Comparison of ENCODE assay signal across 28 cellular contexts in genomic region chr1:201141418-201141817, GRCh38. TPM values are rescaled to one million over a fixed set of nuclear protein-coding genes. Genes with fewer than 3 reads are reported as not detected.
"Had no signal": no experiment of that assay in that cellular context is flagged by ENCODE, and none has a peak within 500 bp of the region (broad histone marks: within the 10 kb centered on the region; RNA-seq: fewer than 3 reads in every experiment).

No MANE protein-coding gene starts in this region.

- H3K27me3 Mint-ChIP-seq: dendritic cell treated with granulocyte-macrophage colony-stimulating factor and Interleukin-4, amounts not matched to agents 40 ng/mL and 50 ng/mL, for 4 days; effector memory CD8-positive, alpha-beta T cell; naive B cell; type B pancreatic cell had no signal

- H3K9me3 ChIP-seq: esophagus muscularis mucosa, gastrocnemius medialis, heart right ventricle, left lung, right atrium auricular region, sigmoid colon, suprapubic skin, thyroid gland, uterus had no signal

- H3K27ac ChIP-seq: epithelial cell of prostate, esophagus muscularis mucosa, gastrocnemius medialis, heart right ventricle, left lung, parathyroid adenoma, sigmoid colon, suprapubic skin, thyroid gland, uterus had no signal

- ATAC-seq: effector memory CD8-positive, alpha-beta T cell; gastrocnemius medialis; heart right ventricle; left lung; stimulated activated naive CD8-positive, alpha-beta T cell treated with anti-CD3 and anti-CD28 coated beads, Interleukin-15, Interleukin-2, amounts not matched to agents 100 U/mL and 50 U/mL, for 24 hours had no signal

- H3K4me3 ChIP-seq: esophagus muscularis mucosa, gastrocnemius medialis, heart right ventricle, left lung, lung, right atrium auricular region, sigmoid colon, skin epidermis, suprapubic skin, thyroid gland, uterus had no signal

- H3K4me1 ChIP-seq: left lung, parathyroid adenoma, thyroid gland had no signal

- H3K36me3 ChIP-seq: uterus had no signal

- H3K27ac Mint-ChIP-seq: dendritic cell treated with granulocyte-macrophage colony-stimulating factor and Interleukin-4, amounts not matched to agents 40 ng/mL and 50 ng/mL, for 4 days; effector memory CD8-positive, alpha-beta T cell; type B pancreatic cell had no signal

- H3K9ac ChIP-seq: parathyroid adenoma had no signal

- H3K4me3 Mint-ChIP-seq: dendritic cell treated with granulocyte-macrophage colony-stimulating factor and Interleukin-4, amounts not matched to agents 40 ng/mL and 50 ng/mL, for 4 days; effector memory CD8-positive, alpha-beta T cell; naive B cell; nephron; type B pancreatic cell had no signal

- FAIRE-seq: colon, islet of Langerhans had no signal

- H3K9me3 Mint-ChIP-seq: dendritic cell treated with granulocyte-macrophage colony-stimulating factor and Interleukin-4, amounts not matched to agents 40 ng/mL and 50 ng/mL, for 4 days; effector memory CD8-positive, alpha-beta T cell; naive B cell; nephron; type B pancreatic cell had no signal

- DNase-seq: effector memory CD8-positive, alpha-beta T cell; heart right ventricle; hypothalamus; left lung; mesenchymal stem cell; midbrain; naive B cell; occipital lobe; sigmoid colon; stimulated activated CD4-positive, alpha-beta T cell treated with anti-CD3 and anti-CD28 coated beads, Interleukin-12 subunit alpha, Interleukin-12 subunit beta, amount 100 ng/mL, for 4 hours; stimulated activated naive CD8-positive, alpha-beta T cell treated with anti-CD3 and anti-CD28 coated beads, Interleukin-15, Interleukin-2, amounts not matched to agents 100 U/mL and 50 U/mL, for 24 hours; thyroid gland; uterus had no signal

- H3K27me3 ChIP-seq: esophagus muscularis mucosa, gastrocnemius medialis, heart right ventricle, left lung, right atrium auricular region, sigmoid colon, suprapubic skin, thyroid gland, uterus had no signal

RNA-seq across cellular contexts. Expression of gene ASCL5, which starts 14.4 kb away (rescaled TPM):
- total RNA-seq: esophagus muscularis mucosa, fibroblast of villous mesenchyme, gastrocnemius medialis, heart right ventricle, pulmonary artery endothelial cell, right atrium auricular region, sigmoid colon, suprapubic skin, thyroid gland, uterus had no signal
- polyA plus RNA-seq: heart right ventricle had no signal

RNA-seq across cellular contexts. Expression of gene CACNA1S, which starts 29.2 kb away (rescaled TPM):
- total RNA-seq: esophagus muscularis mucosa, fibroblast of villous mesenchyme, pulmonary artery endothelial cell, right atrium auricular region, sigmoid colon, suprapubic skin, thyroid gland had no signal

RNA-seq across cellular contexts. Expression of gene IGFN1, which starts 49.2 kb away (rescaled TPM):
- total RNA-seq: esophagus muscularis mucosa, occipital lobe, pulmonary artery endothelial cell, right atrium auricular region had no signal
